Comparison of ENCODE assay signal across 8 cellular contexts in genomic region chr17:2040942-2041560, GRCh38. TPM values are rescaled to one million over a fixed set of nuclear protein-coding genes. Genes with fewer than 3 reads are reported as not detected.
A peak's percentile ranks its signal among the peaks of the same experiment; 100 is the strongest.
DNase-seq lines count a peak whose midpoint lies in the region; ATAC-seq, FAIRE-seq and TF ChIP-seq lines count a peak whose summit lies in the region.

No MANE protein-coding gene starts in this region.

- H3K27me3 ChIP-seq in SJSA1 (replicated peaks), result no peaks in the 10 kb centered on the region
- H3K27me3 ChIP-seq in gastroesophageal sphincter, result no peaks in the 10 kb centered on the region
- H3K27me3 ChIP-seq in small intestine (ENCODE audit: control insufficient read depth in 2 of 2, insufficient read depth in 2 of 2, low read length in 2 of 2), result no peaks in the 10 kb centered on the region

- peak; percentile 10 for ATAC-seq in GM21526 (IDR thresholded peaks at IDR 0.05; ENCODE audit: low FRiP score, unreplicated experiment)
- ATAC-seq in gastroesophageal sphincter, result no peak
- no peak for ATAC-seq in GM21786 (IDR thresholded peaks at IDR 0.05; ENCODE audit: unreplicated experiment)

- no CpG with 5 or more reads among the region's 16 CpGs for WGBS in gastroesophageal sphincter (ENCODE audit: low coverage in 1 of 2), 2 donors
- WGBS in small intestine, 3 donors, result 55 to 69% (median 58%) methylated on average over 14 to 16 of the region's 16 CpGs

- H3K4me3 ChIP-seq in SJSA1, result peak overlapping the region; percentile 75
- peak overlapping the region; percentile 77 to 82 for H3K4me3 ChIP-seq in gastroesophageal sphincter
- H3K4me3 ChIP-seq in small intestine (ENCODE audit: low read depth in 1 of 2, low read length in 2 of 2), result peak overlapping the region; percentile 81 to 89

- H3K36me3 ChIP-seq in SJSA1 (peaks cover 50% of the 10 kb centered on the region), gastroesophageal sphincter (peaks cover 0 to 69% of the 10 kb centered on the region in 2 donors), small intestine (ENCODE audit: control insufficient read depth in 2 of 2, insufficient read depth in 2 of 2, low read length in 2 of 2) (peaks cover 2 to 6% of the 10 kb centered on the region in 2 donors)

- TF ChIP-seq EP300 in gastroesophageal sphincter (IDR thresholded peaks at IDR 0.05), result no peak

- FAIRE-seq in small intestine (lab: Jason Lieb, UNC), result no peak

- H3K4me1 ChIP-seq in SJSA1 (replicated peaks) (peaks cover 27% of the 10 kb centered on the region), gastroesophageal sphincter (peaks cover 0 to 39% (median 13%) of the 10 kb centered on the region in 3 donors), small intestine (ENCODE audit: control insufficient read depth in 2 of 2, insufficient read depth in 1 of 2, low read depth in 1 of 2, low read length in 1 of 2) (peaks cover 0 to 5% of the 10 kb centered on the region in 2 donors)

- H3K27ac ChIP-seq in SJSA1, result 0 out of 2 replicates have a peak overlapping the region, but pooled peaks have one; percentile 87
- peak overlapping the region; percentile 24 to 97 (median 92) for H3K27ac ChIP-seq in gastroesophageal sphincter
- peak overlapping the region in 1 of 2 donors; percentile 16 for H3K27ac ChIP-seq in small intestine (ENCODE audit: low read depth in 1 of 2, low read length in 1 of 2)

- TF ChIP-seq CTCF in gastroesophageal sphincter (IDR thresholded peaks at IDR 0.05), result peak in 1 of 4 experiments; percentile 6

- TF ChIP-seq POLR2A in gastroesophageal sphincter (IDR thresholded peaks at IDR 0.05), result no peak

- H3K9me3 ChIP-seq in SJSA1 (replicated peaks) (no peaks in the 10 kb centered on the region), gastroesophageal sphincter (no peaks in the 10 kb centered on the region), small intestine (ENCODE audit: control insufficient read depth, low read depth) (no peaks in the 10 kb centered on the region)

- DNase-seq in SJSA1 (ENCODE audit: low read depth in 1 of 2, low spot score in 2 of 2) (no peak), small intestine (no peak), iPS-NIHi11 (ENCODE audit: low spot score) (no peak), NCI-H1417 treated with DMSO at 0.1 percent for 48 hours (lab: John Stamatoyannopoulos, UW) (no peak), retina (no peak)

RNA-seq across cellular contexts. Expression of gene OVCA2, which starts 0.8 kb away (rescaled TPM):
- 66.0 and 79.9 TPM in 2 replicates for total RNA-seq in SJSA1 (2014; rRNA removed; shearing (Covaris generic))
- 10 to 100 TPM; 19.6 to 40.3 (median 36.5) TPM for total RNA-seq in gastroesophageal sphincter
- polyA plus RNA-seq in small intestine, result 10 to 100 TPM; 65.9 to 90.5 (median 80.1) TPM

RNA-seq across cellular contexts. Expression of gene DPH1, which starts 11.1 kb away (rescaled TPM):
- 21.0 and 24.9 TPM in 2 replicates for total RNA-seq in SJSA1 (2014; rRNA removed; shearing (Covaris generic))
- total RNA-seq in gastroesophageal sphincter, result 10 to 100 TPM; 29.9 to 35.6 (median 34.0) TPM
- polyA plus RNA-seq in small intestine, result 10 to 100 TPM; 11.6 to 19.2 (median 12.5) TPM

RNA-seq across cellular contexts. Expression of gene HIC1, which starts 13.9 kb away (rescaled TPM):
- 28.8 and 31.3 TPM in 2 replicates for total RNA-seq in SJSA1 (2014; rRNA removed; shearing (Covaris generic))
- 10 to 100 TPM; 32.8 to 56.2 (median 41.6) TPM for total RNA-seq in gastroesophageal sphincter
- 1 to 10 TPM in 2 of 3 donors, under 1 TPM in 1; 0.89 to 6.9 (median 6.2) TPM for polyA plus RNA-seq in small intestine

RNA-seq across cellular contexts. Expression of gene RTN4RL1, which starts 15.9 kb away (rescaled TPM):
- not detected in 2 replicates for total RNA-seq in SJSA1 (2014; rRNA removed; shearing (Covaris generic))
- under 1 TPM in 3 of 4 donors, not detected in 1; 0.58 to 0.81 (median 0.72) TPM for total RNA-seq in gastroesophageal sphincter
- polyA plus RNA-seq in small intestine, result 1 to 10 TPM in 1 of 3 donors, not detected in 2; 1.0 TPM
